ENCODE assay signal across 8 cellular contexts in the genomic region with DNA sequence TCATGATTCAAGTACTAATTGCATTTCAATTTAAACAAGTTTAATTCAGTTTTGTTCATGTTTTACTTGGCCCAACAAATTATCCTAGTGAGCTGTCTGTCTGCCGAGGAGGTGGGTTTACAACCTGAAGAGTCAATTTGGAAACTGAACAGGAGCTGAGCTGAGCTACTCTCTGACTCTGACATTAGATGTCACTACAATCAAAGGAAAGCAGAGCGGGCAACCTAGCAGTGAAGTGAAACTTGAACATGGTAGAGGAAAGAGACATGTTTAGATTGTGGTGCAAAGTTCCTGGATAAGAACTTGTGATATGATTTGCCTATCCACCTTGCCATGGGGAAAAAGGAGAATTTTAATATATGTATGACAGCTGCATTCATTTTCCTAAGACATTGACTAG. TPM values are rescaled to one million over a fixed set of nuclear protein-coding genes. Genes with fewer than 3 reads are reported as not detected.
DNase-seq lines count a peak whose midpoint lies in the region; ATAC-seq, FAIRE-seq and TF ChIP-seq lines count a peak whose summit lies in the region.

No MANE protein-coding gene starts in this region.

- H3K4me3 ChIP-seq in bronchial epithelial cell (ENCODE audit: low read depth, low read length), result no peak overlapping the region
- H3K4me3 ChIP-seq in right lobe of liver, result no peak overlapping the region
- H3K4me3 ChIP-seq in suprapubic skin, result no peak overlapping the region

- no peak for TF ChIP-seq POLR2A in right lobe of liver (IDR thresholded peaks at IDR 0.05)
- TF ChIP-seq POLR2A in suprapubic skin (IDR thresholded peaks at IDR 0.05), result no peak

- H3K27me3 ChIP-seq in bronchial epithelial cell (ENCODE audit: control insufficient read depth, insufficient read depth, low read length), result no peaks in the 10 kb centered on the region
- H3K27me3 ChIP-seq in right lobe of liver, result no peaks in the 10 kb centered on the region
- no peaks in the 10 kb centered on the region for H3K27me3 ChIP-seq in suprapubic skin

- H3K36me3 ChIP-seq in bronchial epithelial cell (ENCODE audit: control insufficient read depth, insufficient read depth, low read length) (no peaks in the 10 kb centered on the region), right lobe of liver (no peaks in the 10 kb centered on the region), suprapubic skin (no peaks in the 10 kb centered on the region)

- H3K27ac ChIP-seq in right lobe of liver (no peak overlapping the region), suprapubic skin (no peak overlapping the region)

- peak; percentile 21 for DNase-seq in activated naive CD4-positive, alpha-beta T cell treated with anti-CD3 and anti-CD28 coated beads for 36 hours
- DNase-seq in activated naive CD4-positive, alpha-beta T cell treated with anti-CD3 and anti-CD28 coated beads, Interleukin-2, amount 50 U/mL, for 16 hours, result no peak
- DNase-seq in NCI-H226 (peak; percentile 33), bronchial epithelial cell (ENCODE audit: low read depth) (peak; percentile 68), right lobe of liver (no peak), suprapubic skin (ENCODE audit: low spot score in 2 of 2) (no peak)

- ATAC-seq in HG02642 (IDR thresholded peaks at IDR 0.05; ENCODE audit: poor library complexity, unreplicated experiment), result peak; percentile 77
- peak; percentile 85 to 96 (median 94) for ATAC-seq in right lobe of liver
- no peak for ATAC-seq in GM18858 (IDR thresholded peaks at IDR 0.05; ENCODE audit: unreplicated experiment)

- H3K4me3 Mint-ChIP-seq in activated naive CD4-positive, alpha-beta T cell treated with anti-CD3 and anti-CD28 coated beads for 36 hours, result no peak overlapping the region

- H3K4me1 ChIP-seq in right lobe of liver (peaks cover 0 to 8% (median 0%) of the 10 kb centered on the region in 4 donors), suprapubic skin (no peaks in the 10 kb centered on the region)

- no peaks in the 10 kb centered on the region for H3K36me3 Mint-ChIP-seq in activated naive CD4-positive, alpha-beta T cell treated with anti-CD3 and anti-CD28 coated beads for 36 hours (ENCODE audit: low read depth)

- no peak overlapping the region for H3K27ac Mint-ChIP-seq in activated naive CD4-positive, alpha-beta T cell treated with anti-CD3 and anti-CD28 coated beads for 36 hours

- FAIRE-seq in bronchial epithelial cell (lab: Jason Lieb, UNC), result no peak

- no peaks in the 10 kb centered on the region for H3K27me3 Mint-ChIP-seq in activated naive CD4-positive, alpha-beta T cell treated with anti-CD3 and anti-CD28 coated beads for 36 hours (ENCODE audit: low read depth)

- CTCF ChIA-PET in activated naive CD4-positive, alpha-beta T cell treated with anti-CD3 and anti-CD28 coated beads for 36 hours (lab: Charles Lee), result interaction anchor here (0.6 to 2.3 kb wide), 4 partner anchors 10 to 39 kb away, joined by 3 to 16 read pairs (median 6); a partner anchor contains a TSS

- H3K9me3 Mint-ChIP-seq in activated naive CD4-positive, alpha-beta T cell treated with anti-CD3 and anti-CD28 coated beads for 36 hours, result no peaks in the 10 kb centered on the region

- WGBS in right lobe of liver (ENCODE audit: insufficient coverage, low coverage, low lambda C conversion rate, missing lambda C conversion rate), result 18% methylated on average over 2 of the region's 2 CpGs
- 21% methylated on average over 2 of the region's 2 CpGs for WGBS in suprapubic skin

- intact Hi-C loops in activated naive CD4-positive, alpha-beta T cell treated with anti-CD3 and anti-CD28 coated beads for 36 hours (cut with micrococcal nuclease), result loop anchor here (1.0 kb wide), 1 partner anchor 27 kb away; no protein-coding TSS in a partner anchor
- intact Hi-C loops in right lobe of liver (cut with DNase I), result no loop called here

- TF ChIP-seq CTCF in bronchial epithelial cell (IDR thresholded peaks at IDR 0.05; ENCODE audit: insufficient read depth, low read length, severe bottlenecking), result peak; percentile 63
- TF ChIP-seq CTCF in right lobe of liver (IDR thresholded peaks at IDR 0.05), result peak; percentile 50 to 59 (median 52)
- TF ChIP-seq CTCF in suprapubic skin (IDR thresholded peaks at IDR 0.05), result no peak

- H3K9me3 ChIP-seq in right lobe of liver, result no peaks in the 10 kb centered on the region
- H3K9me3 ChIP-seq in suprapubic skin, result no peaks in the 10 kb centered on the region

- TF ChIP-seq EP300 in suprapubic skin (IDR thresholded peaks at IDR 0.05), result no peak

- H3K4me1 Mint-ChIP-seq in activated naive CD4-positive, alpha-beta T cell treated with anti-CD3 and anti-CD28 coated beads for 36 hours (ENCODE audit: low read depth), result peaks cover 5% of the 10 kb centered on the region

RNA-seq across cellular contexts. Expression of a gene that starts 9.6 kb away (rescaled TPM):
- not detected for total RNA-seq in activated naive CD4-positive, alpha-beta T cell treated with anti-CD3 and anti-CD28 coated beads for 36 hours
- total RNA-seq in bronchial epithelial cell, result not detected in 2 replicates
- not detected for total RNA-seq in right lobe of liver
- total RNA-seq in suprapubic skin, result 1 to 10 TPM in 1 of 4 donors, not detected in 3; 3.9 TPM

Comparison
In these comparisons a context has a peak if more than half of its experiments do, and no peak if none do; other contexts are left out.
1. DNase-seq: peak in activated naive CD4-positive, alpha-beta T cell treated with anti-CD3 and anti-CD28 coated beads for 36 hours (single experiment), NCI-H226 (single experiment) and bronchial epithelial cell (single experiment); none in activated naive CD4-positive, alpha-beta T cell treated with anti-CD3 and anti-CD28 coated beads, Interleukin-2, amount 50 U/mL, for 16 hours (single experiment), right lobe of liver (0 of 3) and suprapubic skin (0 of 2).
2. CTCF ChIP-seq: peak in bronchial epithelial cell (single experiment) and right lobe of liver (4 of 4); none in suprapubic skin (0 of 2).